ENCODE assay signal across 9 cellular contexts in genomic region chr7:711967-712600, GRCh38. TPM values are rescaled to one million over a fixed set of nuclear protein-coding genes. Genes with fewer than 3 reads are reported as not detected.
DNase-seq lines count a peak whose midpoint lies in the region; ATAC-seq and TF ChIP-seq lines count a peak whose summit lies in the region.
"Had no signal": no experiment of that assay in that cellular context is flagged by ENCODE, and none has a peak within 500 bp of the region (broad histone marks: within the 10 kb centered on the region; RNA-seq: fewer than 3 reads in every experiment).

No MANE protein-coding gene starts in this region.

- no peak overlapping the region for H3K4me2 ChIP-seq in GM23248 (ENCODE audit: unreplicated experiment)

- in situ Hi-C loops in GM23248 (cut with MboI) = no loop called here
- in situ Hi-C loops in gastrocnemius medialis (cut with MboI; ENCODE audit: low sequenced_read_pairs in 4 of 4) = no loop called here

- H3K79me2 ChIP-seq in GM23248 (ENCODE audit: insufficient read depth) = no peaks in the 10 kb centered on the region

- no peaks in the 10 kb centered on the region for H3K4me1 ChIP-seq in GM23248 (ENCODE audit: insufficient read depth)
- no peaks in the 10 kb centered on the region for H3K4me1 ChIP-seq in right cardiac atrium (ENCODE audit: control insufficient read depth, insufficient read depth, low read length)
- no peaks in the 10 kb centered on the region for H3K4me1 ChIP-seq in gastrocnemius medialis

- H3K4me3 ChIP-seq in GM23248 (peak overlapping the region; percentile 64), right cardiac atrium (ENCODE audit: low read length) (peak overlapping the region; percentile 94), gastrocnemius medialis (peak overlapping the region; percentile 34 to 53 (median 48))

- intact Hi-C loops in right cardiac atrium (cut with DNase I) (no loop called here), gastrocnemius medialis (cut with DNase I; ENCODE audit: low total_unique reads) (no loop called here)

- no peak overlapping the region for H3K9ac ChIP-seq in GM23248

- TF ChIP-seq CTCF in gastrocnemius medialis (IDR thresholded peaks at IDR 0.05 in 4 of 5, conservative IDR thresholded peaks at IDR 0.05 in 1 of 5) = no peak

- H3F3A ChIP-seq in GM23248 (ENCODE audit: insufficient read depth) = no peaks in the 10 kb centered on the region

- DNase-seq in GM23248 (peak; percentile 49), right cardiac atrium (no peak), gastrocnemius medialis (no peak), superior temporal gyrus (ENCODE audit: extremely low spot score) (no peak), HUDEP-2 (lab: John Stamatoyannopoulos, UW; ENCODE audit: unreplicated experiment in 76 of 76) (no peak), HK-2 (ENCODE audit: unreplicated experiment) (no peak)
- DNase-seq in activated CD8-positive, alpha-beta memory T cell treated with anti-CD3 and anti-CD28 coated beads, Interleukin-2, amount 50 U/mL, for 4 hours = peak; percentile 40
- DNase-seq: NCI-H2081 treated with DMSO at 0.1 percent for 48 hours had no signal

- H3K27ac ChIP-seq in GM23248 (no peak overlapping the region), right cardiac atrium (ENCODE audit: low read length) (no peak overlapping the region), gastrocnemius medialis (peak overlapping the region in 3 of 4 donors; percentile 40 to 43 (median 41))

- H3K9me2 ChIP-seq in GM23248 (ENCODE audit: insufficient read depth) = no peaks in the 10 kb centered on the region

- H3K9me3 ChIP-seq in GM23248 (ENCODE audit: low read depth) = no peaks in the 10 kb centered on the region
- no peaks in the 10 kb centered on the region for H3K9me3 ChIP-seq in right cardiac atrium (ENCODE audit: control insufficient read depth, low read length)
- no peaks in the 10 kb centered on the region for H3K9me3 ChIP-seq in gastrocnemius medialis

- no peak overlapping the region for H2AFZ ChIP-seq in GM23248

- TF ChIP-seq POLR2A in gastrocnemius medialis (IDR thresholded peaks at IDR 0.05) = no peak

- H3K27me3 ChIP-seq in GM23248 (replicated peaks; ENCODE audit: insufficient read depth) (no peaks in the 10 kb centered on the region), right cardiac atrium (ENCODE audit: control insufficient read depth, insufficient read depth) (no peaks in the 10 kb centered on the region), gastrocnemius medialis (peaks cover 8 to 11% (median 10%) of the 10 kb centered on the region in 3 donors)

- no peaks in the 10 kb centered on the region for H3K36me3 ChIP-seq in GM23248 (ENCODE audit: low read depth)
- H3K36me3 ChIP-seq in gastrocnemius medialis = no peaks in the 10 kb centered on the region

- WGBS in GM23248 (ENCODE audit: low coverage in 1 of 2, low lambda C conversion rate in 2 of 2, missing lambda C conversion rate in 2 of 2), 2 experiments = 0 to 5% methylated on average over 1 to 28 of the region's 80 CpGs
- WGBS in right cardiac atrium = 2% methylated on average over 80 of the region's 80 CpGs

- H4K20me1 ChIP-seq in GM23248 (ENCODE audit: insufficient read depth) = no peaks in the 10 kb centered on the region

- peak in 1 of 2 donors; percentile 9 for ATAC-seq in right cardiac atrium
- ATAC-seq in gastrocnemius medialis = no peak
- ATAC-seq in HG03196 (IDR thresholded peaks at IDR 0.05; ENCODE audit: unreplicated experiment) = no peak

RNA-seq across cellular contexts. Expression of gene DNAAF5, which starts 14.4 kb away (rescaled TPM):
- 33.6 and 35.7 TPM in 2 replicates for total RNA-seq in GM23248 (2014; rRNA removed; shearing (Covaris generic))
- polyA plus RNA-seq in GM23248 (2016; fragmentation: Nextera tagmentation; extraction: Ambion mirVana) = 5.5 and 5.7 TPM in 2 replicates
- 10 to 100 TPM; 12.0 to 20.7 (median 16.1) TPM for total RNA-seq in right cardiac atrium
- polyA plus RNA-seq in right cardiac atrium = 10.2 TPM
- 10 to 100 TPM; 22.4 to 36.2 (median 30.6) TPM for total RNA-seq in gastrocnemius medialis

RNA-seq across cellular contexts. Expression of gene PRKAR1B, which starts 15.0 kb away (rescaled TPM):
- total RNA-seq in GM23248 (2014; rRNA removed; shearing (Covaris generic)) = 8.6 and 10.2 TPM in 2 replicates
- polyA plus RNA-seq in GM23248 (2016; fragmentation: Nextera tagmentation; extraction: Ambion mirVana) = 12.9 and 13.0 TPM in 2 replicates
- 10 to 100 TPM; 22.6 to 38.3 (median 25.1) TPM for total RNA-seq in right cardiac atrium
- polyA plus RNA-seq in right cardiac atrium = 20.7 TPM
- total RNA-seq in gastrocnemius medialis = 10 to 100 TPM in 1 of 4 donors, 1 to 10 TPM in 3; 1.2 to 12.5 (median 3.6) TPM

Comparison
In these comparisons a context has a peak if more than half of its experiments do, and no peak if none do; other contexts are left out.
1. DNase-seq: peak in GM23248 (single experiment) and activated CD8-positive, alpha-beta memory T cell treated with anti-CD3 and anti-CD28 coated beads, Interleukin-2, amount 50 U/mL, for 4 hours (single experiment); none in right cardiac atrium (0 of 3), gastrocnemius medialis (0 of 2), superior temporal gyrus (single experiment), HUDEP-2 (0 of 76) and HK-2 (single experiment).
2. H3K27ac ChIP-seq: peak in gastrocnemius medialis (3 of 4); none in GM23248 (single experiment) and right cardiac atrium (single experiment).
3. Peak in every context shown above with its lines, with median percentiles within 50 percentile points of each other: H3K4me3 ChIP-seq.